ENCODE assay signal across 9 cellular contexts in genomic region chr4:5824635-5825034, GRCh38.
A peak's percentile ranks its signal among the peaks of the same experiment; 100 is the strongest.
DNase-seq lines count a peak whose midpoint lies in the region; ATAC-seq and TF ChIP-seq lines count a peak whose summit lies in the region.
"Had no signal": no experiment of that assay in that cellular context is flagged by ENCODE, and none has a peak within 500 bp of the region (broad histone marks: within the 10 kb centered on the region; RNA-seq: fewer than 3 reads in every experiment).

No MANE protein-coding gene starts in this region.

- H3K4me3 ChIP-seq in brain microvascular endothelial cell (ENCODE audit: low read depth, low read length): no peak overlapping the region
- H3K4me3 ChIP-seq: skin epidermis had no signal

- DNase-seq in NCI-H1417 (lab: John Stamatoyannopoulos, UW): peak in 2 of 3 experiments; percentile 18 to 37
- no peak for DNase-seq in NCI-H1417 treated with DMSO at 0.1 percent for 48 hours (lab: John Stamatoyannopoulos, UW)
- peak; percentile 45 for DNase-seq in KBM-7
- DNase-seq in brain microvascular endothelial cell: peak; percentile 41
- DNase-seq in non-pigmented ciliary epithelial cell (ENCODE audit: low read depth): peak; percentile 23

- no peaks in the 10 kb centered on the region for H3K27me3 ChIP-seq in brain microvascular endothelial cell (replicated peaks)

- TF ChIP-seq CTCF in brain microvascular endothelial cell (IDR thresholded peaks at IDR 0.05; ENCODE audit: low read depth, low read length, missing control alignments): peak; percentile 77

- no peak overlapping the region for H3K27ac ChIP-seq in brain microvascular endothelial cell
- H3K27ac ChIP-seq: skin epidermis had no signal

- in situ Hi-C loops in KBM-7 (cut with MboI; ENCODE audit: low pct_unique_long_range_greater_than_20kb, low sequenced_read_pairs) (no loop called here), brain microvascular endothelial cell (cut with HindIII; ENCODE audit: low pct_ligation_motif_present, low sequenced_read_pairs) (no loop called here)

- ATAC-seq in GM19395 (IDR thresholded peaks at IDR 0.05; ENCODE audit: unreplicated experiment) (no peak), HG03520 (IDR thresholded peaks at IDR 0.05; ENCODE audit: unreplicated experiment) (no peak), GM21515 (IDR thresholded peaks at IDR 0.05; ENCODE audit: unreplicated experiment) (no peak)

- H3K36me3 ChIP-seq in brain microvascular endothelial cell (replicated peaks): peaks cover 51% of the 10 kb centered on the region
